In genomic region chr10:22927163-22927562, GRCh38 we compare ENCODE assay signal across 1 cellular context.
A peak's percentile ranks its signal among the peaks of the same experiment; 100 is the strongest.
TF ChIP-seq lines count a peak whose summit lies in the region.

No MANE protein-coding gene starts in this region.

TF ChIP-seq in HepG2, 621 proteins besides CTCF, POLR2A, EP300 and RAD21:
- no peak for TF ChIP-seq RELA (CRISPR knock-in tag; IDR thresholded peaks at IDR 0.05)
- TF ChIP-seq EZH2 (conservative IDR thresholded peaks at IDR 0.05; ENCODE audit: low read depth, low read length) = 0 out of 2 replicates have a peak, but pooled peaks have one; percentile 49
- TF ChIP-seq U2AF1 (optimal IDR thresholded peaks at IDR 0.05; ENCODE audit: low read depth, low read length) = no peak
- TF ChIP-seq RFX5 (IDR thresholded peaks at IDR 0.05; ENCODE audit: low read depth, low read length) = no peak
- no peak for TF ChIP-seq CBX2 (IDR thresholded peaks at IDR 0.05; ENCODE audit: low read depth, low read length)
- no peak for TF ChIP-seq CBX2 (CRISPR knock-in tag; IDR thresholded peaks at IDR 0.05; ENCODE audit: low read depth)
- TF ChIP-seq MXD3 (CRISPR knock-in tag; IDR thresholded peaks at IDR 0.05) = no peak
- TF ChIP-seq NAIF1 (CRISPR knock-in tag; IDR thresholded peaks at IDR 0.05; ENCODE audit: borderline replicate concordance) = no peak
- TF ChIP-seq ZNF563 (CRISPR knock-in tag; IDR thresholded peaks at IDR 0.05) = no peak
